Comparison of ENCODE assay signal across 8 cellular contexts in the genomic region with DNA sequence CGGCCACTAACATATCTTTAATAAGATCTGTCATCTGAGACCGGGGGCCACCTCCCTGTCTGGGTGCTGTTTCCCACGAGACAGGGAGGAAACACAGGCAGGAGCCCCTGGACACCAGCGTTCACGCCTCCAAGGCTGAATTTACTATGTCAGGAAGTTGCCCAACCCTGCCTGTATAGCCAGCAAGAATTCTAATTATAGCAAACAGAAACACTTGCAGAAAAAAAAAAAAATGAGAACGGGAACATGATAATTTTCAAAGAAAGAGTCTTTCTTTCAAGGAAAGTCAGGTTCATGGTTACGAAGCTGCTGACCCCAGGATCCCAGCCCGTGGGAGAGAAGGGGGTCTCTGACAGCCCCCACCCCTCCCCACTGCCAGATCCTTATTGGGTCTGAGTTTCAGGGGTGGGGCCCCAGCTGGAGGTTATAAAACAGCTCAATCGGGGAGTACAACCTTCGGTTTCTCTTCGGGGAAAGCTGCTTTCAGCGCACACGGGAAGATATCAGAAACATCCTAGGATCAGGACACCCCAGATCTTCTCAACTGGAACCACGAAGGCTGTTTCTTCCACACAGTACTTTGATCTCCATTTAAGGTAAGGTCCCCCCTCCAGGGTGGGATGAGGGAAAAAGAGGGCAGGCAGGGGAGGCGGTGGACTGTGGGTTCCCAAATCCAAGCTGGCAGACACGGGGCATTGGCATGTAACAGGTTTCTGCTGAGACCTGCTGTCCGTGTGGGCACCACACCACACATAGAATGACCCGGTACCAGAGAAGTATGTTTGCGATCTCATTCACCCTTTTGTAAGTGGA. TPM values are rescaled to one million over a fixed set of nuclear protein-coding genes. Genes with fewer than 3 reads are reported as not detected.
A peak's percentile ranks its signal among the peaks of the same experiment; 100 is the strongest.
DNase-seq lines count a peak whose midpoint lies in the region; ATAC-seq and TF ChIP-seq lines count a peak whose summit lies in the region.

A gene (plus strand): TSS at position 455 of the 813 bp plus-strand sequence. CDS start 4,981 bp downstream, outside the sequence.

- peaks cover 11% of the 10 kb centered on the region for H3K9me3 ChIP-seq in psoas muscle

- no peaks in the 10 kb centered on the region for H3K36me3 ChIP-seq in psoas muscle (ENCODE audit: insufficient read depth in 1 of 2, low read depth in 1 of 2)

- intact Hi-C loops in psoas muscle (cut with DNase I) = no loop called here

- H3K4me3 ChIP-seq in foreskin fibroblast (ENCODE audit: low read depth in 1 of 2, low read length in 2 of 2) (peak within 1 kb of the TSS; percentile 42 to 48), psoas muscle (peak within 1 kb of the TSS; percentile 63)

- H3K27me3 ChIP-seq in psoas muscle (ENCODE audit: insufficient read depth in 3 of 3, low read length in 2 of 3) = peaks cover 0 to 2% (median 0%) of the 10 kb centered on the region in 3 donors

- WGBS in psoas muscle, 3 donors = 26 to 35% (median 28%) methylated on average over 19 of the region's 19 CpGs

- TF ChIP-seq CTCF in GM10266 (IDR thresholded peaks at IDR 0.05; ENCODE audit: control insufficient read depth, insufficient read depth, low read depth, missing control alignments) (no peak), foreskin fibroblast (IDR thresholded peaks at IDR 0.05; ENCODE audit: low read depth, low read length) (no peak), psoas muscle (IDR thresholded peaks at IDR 0.05) (no peak)

- ATAC-seq in psoas muscle = peak in 2 of 4 donors; percentile 46 to 51

- no peaks in the 10 kb centered on the region for H3K4me1 ChIP-seq in psoas muscle

- DNase-seq in GM10266 (ENCODE audit: extremely low spot score) (peak; percentile 64), H4 (ENCODE audit: low spot score) (peak; percentile 61), SIG-M5 (lab: John Stamatoyannopoulos, UW) (peak; percentile 36), foreskin fibroblast (peak in 1 of 2 donors; percentile 35), psoas muscle (peak in 1 of 2 donors; percentile 32), NCI-H446 treated with DMSO at 0.1 percent for 48 hours (lab: John Stamatoyannopoulos, UW) (no peak), HuH-7 (ENCODE audit: low spot score) (no peak), NCI-H69 (lab: John Stamatoyannopoulos, UW) (no peak)

- H3K27ac ChIP-seq in psoas muscle = peak within 1 kb of the TSS; percentile 41

RNA-seq across cellular contexts. Expression of the gene that starts here (rescaled TPM):
- 0.72 and 1.1 TPM in 2 replicates for total RNA-seq in H4 (2014; rRNA removed; shearing (Covaris generic))
- total RNA-seq in psoas muscle = 1 to 10 TPM; 1.5 to 8.3 (median 4.6) TPM
- polyA plus RNA-seq in psoas muscle = 1 to 10 TPM; 3.4 to 7.0 (median 4.6) TPM

Comparison
In these comparisons a context has a peak if more than half of its experiments do, and no peak if none do; other contexts are left out.
1. DNase-seq: peak in GM10266 (single experiment), H4 (single experiment) and SIG-M5 (single experiment); none in NCI-H446 treated with DMSO at 0.1 percent for 48 hours (single experiment), HuH-7 (single experiment) and NCI-H69 (single experiment).